ENCODE assay signal across 21 cellular contexts in genomic region chr22:29801153-29801552, GRCh38. TPM values are rescaled to one million over a fixed set of nuclear protein-coding genes. Genes with fewer than 3 reads are reported as not detected.
A peak's percentile ranks its signal among the peaks of the same experiment; 100 is the strongest.
DNase-seq lines count a peak whose midpoint lies in the region; ATAC-seq and TF ChIP-seq lines count a peak whose summit lies in the region.
"Had no signal": no experiment of that assay in that cellular context is flagged by ENCODE, and none has a peak within 500 bp of the region (broad histone marks: within the 10 kb centered on the region; RNA-seq: fewer than 3 reads in every experiment).

No MANE protein-coding gene starts in this region.

- TF ChIP-seq CTCF in esophagus squamous epithelium (IDR thresholded peaks at IDR 0.05) (no peak), omental fat pad (IDR thresholded peaks at IDR 0.05) (no peak)

- H3K27ac ChIP-seq in right cardiac atrium (ENCODE audit: low read length) (peak overlapping the region; percentile 23), esophagus squamous epithelium (peak overlapping the region; percentile 3 to 83 (median 60))
- H3K27ac ChIP-seq: Peyer's patch had no signal

- H3K4me3 ChIP-seq in right cardiac atrium (ENCODE audit: low read length) (no peak overlapping the region), esophagus squamous epithelium (no peak overlapping the region)
- H3K4me3 ChIP-seq: Peyer's patch had no signal

- DNase-seq in right cardiac atrium: no peak
- no peak for DNase-seq in left ventricle myocardium superior
- DNase-seq in esophagus squamous epithelium (lab: John Stamatoyannopoulos, UW): no peak
- no peak for DNase-seq in omental fat pad (ENCODE audit: low spot score)
- DNase-seq in activated CD8-positive, alpha-beta memory T cell treated with anti-CD3 and anti-CD28 coated beads for 24 hours: no peak
- no peak for DNase-seq in D341Med (ENCODE audit: low spot score)
- DNase-seq: activated CD4-positive, alpha-beta T cell treated with anti-CD3 and anti-CD28 coated beads, Interleukin-2, amount 50 U/mL, for 4 hours; activated naive CD8-positive, alpha-beta T cell treated with anti-CD3 and anti-CD28 coated beads for 36 hours; activated T-cell treated with anti-CD3 and anti-CD28 coated beads, Interleukin-2, amount 50 U/mL, for 48 hours; CD4-positive, alpha-beta memory T cell; DND-41; effector memory CD8-positive, alpha-beta T cell; KG1; kidney glomerular epithelial cell; naive B cell; NCI-H1048; Peyer's patch; stimulated activated CD4-positive, alpha-beta T cell treated with anti-CD3 and anti-CD28 coated beads, Interleukin-15, amount 100 ng/mL, for 24 hours; stimulated activated naive CD4-positive, alpha-beta T cell had no signal

- intact Hi-C loops in right cardiac atrium (cut with DNase I) (no loop called here), left ventricle myocardium superior (cut with micrococcal nuclease) (no loop called here), esophagus squamous epithelium (cut with DNase I) (no loop called here)

- TF ChIP-seq POLR2A in esophagus squamous epithelium (IDR thresholded peaks at IDR 0.05): no peak

- no peak for ATAC-seq in right cardiac atrium
- no peak for ATAC-seq in left ventricle myocardium superior
- peak; percentile 31 for ATAC-seq in omental fat pad (ENCODE audit: low FRiP score)
- no peak for ATAC-seq in HG02623 (IDR thresholded peaks at IDR 0.05; ENCODE audit: unreplicated experiment)
- no peak for ATAC-seq in HG03159 (IDR thresholded peaks at IDR 0.05; ENCODE audit: unreplicated experiment)
- ATAC-seq: effector memory CD8-positive, alpha-beta T cell had no signal

- no peaks in the 10 kb centered on the region for H3K9me3 ChIP-seq in right cardiac atrium (ENCODE audit: control insufficient read depth, low read length)
- H3K9me3 ChIP-seq in esophagus squamous epithelium: no peaks in the 10 kb centered on the region
- H3K9me3 ChIP-seq: Peyer's patch had no signal

- peaks cover 14% of the 10 kb centered on the region for H3K4me1 ChIP-seq in right cardiac atrium (ENCODE audit: control insufficient read depth, insufficient read depth, low read length)
- peaks cover 24 to 62% (median 35%) of the 10 kb centered on the region in 3 donors for H3K4me1 ChIP-seq in esophagus squamous epithelium

- H3K27me3 ChIP-seq in right cardiac atrium (ENCODE audit: control insufficient read depth, insufficient read depth) (no peaks in the 10 kb centered on the region), esophagus squamous epithelium (no peaks in the 10 kb centered on the region)
- H3K27me3 ChIP-seq: Peyer's patch had no signal

- peaks cover 22 to 92% (median 33%) of the 10 kb centered on the region in 3 donors for H3K36me3 ChIP-seq in esophagus squamous epithelium

- WGBS in right cardiac atrium: 66% methylated on average over 5 of the region's 5 CpGs
- WGBS in esophagus squamous epithelium, 2 donors: 83 to 91% methylated on average over 4 of the region's 5 CpGs

RNA-seq across cellular contexts. Expression of gene UQCR10, which starts 34.0 kb away (rescaled TPM):
- total RNA-seq in right cardiac atrium (100 to 1,000 TPM; 216 to 307 (median 277) TPM), left ventricle myocardium superior (402 TPM), esophagus squamous epithelium (10 to 100 TPM; 50.7 to 94.8 (median 65.0) TPM), omental fat pad (10 to 100 TPM; 47.3 to 73.6 (median 65.4) TPM)
- 768 TPM for polyA plus RNA-seq in right cardiac atrium

RNA-seq across cellular contexts. Expression of gene ZMAT5, which starts 34.3 kb away (rescaled TPM):
- total RNA-seq in right cardiac atrium (10 to 100 TPM; 21.2 to 28.6 (median 23.8) TPM), left ventricle myocardium superior (21.6 TPM), esophagus squamous epithelium (10 to 100 TPM; 10.1 to 43.8 (median 18.1) TPM), omental fat pad (10 to 100 TPM in 3 of 4 donors, 1 to 10 TPM in 1; 8.3 to 23.0 (median 16.9) TPM)
- polyA plus RNA-seq in right cardiac atrium: 34.0 TPM

RNA-seq across cellular contexts. Expression of gene ASCC2, which starts 36.9 kb away (rescaled TPM):
- total RNA-seq in right cardiac atrium (10 to 100 TPM; 31.2 to 41.4 (median 40.2) TPM), left ventricle myocardium superior (31.5 TPM), esophagus squamous epithelium (10 to 100 TPM; 47.5 to 99.7 (median 57.8) TPM), omental fat pad (10 to 100 TPM; 35.4 to 65.2 (median 51.8) TPM)
- 29.2 TPM for polyA plus RNA-seq in right cardiac atrium
